In the genomic region with DNA sequence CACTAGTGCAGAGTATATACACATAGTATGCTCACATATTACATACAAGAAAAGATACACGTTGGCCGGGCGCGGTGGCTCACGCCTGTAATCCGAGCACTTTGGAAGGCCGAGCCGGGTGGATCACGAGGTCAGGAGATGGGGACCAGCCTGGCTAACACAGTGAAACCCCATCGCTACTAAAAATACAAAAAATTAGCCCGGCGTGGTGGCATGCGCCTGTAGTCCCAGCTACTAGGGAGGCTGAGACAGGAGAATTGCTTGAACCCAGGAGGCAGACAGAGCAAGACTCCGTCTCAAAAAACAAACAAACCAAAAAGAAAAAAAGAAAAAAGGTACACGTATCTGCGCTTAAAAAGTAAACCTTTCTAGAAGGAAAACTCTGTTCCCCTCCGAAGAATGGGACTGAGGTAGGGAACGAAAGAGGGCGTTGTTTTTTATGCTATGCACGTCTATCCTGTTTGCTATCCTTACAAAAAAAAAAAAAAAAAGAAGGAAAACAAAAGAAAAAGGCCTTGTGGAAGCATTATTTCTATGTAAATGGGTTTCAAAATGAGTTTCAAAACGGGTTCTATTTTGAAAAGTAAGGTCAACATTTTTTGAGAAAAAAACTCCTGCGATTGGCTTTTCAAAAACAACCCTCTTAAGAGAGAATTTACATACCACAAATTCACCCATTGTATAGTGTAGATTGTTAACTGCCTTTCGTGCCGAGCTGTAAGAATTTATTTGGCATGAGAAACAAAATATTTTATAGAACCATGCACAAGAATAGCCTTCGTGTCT, we compare ENCODE assay signal across 8 cellular contexts. TPM values are rescaled to one million over a fixed set of nuclear protein-coding genes. Genes with fewer than 3 reads are reported as not detected.
A peak's percentile ranks its signal among the peaks of the same experiment; 100 is the strongest.
DNase-seq lines count a peak whose midpoint lies in the region; ATAC-seq and TF ChIP-seq lines count a peak whose summit lies in the region.

No MANE protein-coding gene starts in this region.

- no peaks in the 10 kb centered on the region for H3K36me3 Mint-ChIP-seq in Caco-2 (ENCODE audit: insufficient read depth, unreplicated experiment)

- TF ChIP-seq CTCF in Caco-2 (IDR thresholded peaks at IDR 0.05; ENCODE audit: insufficient read depth in 1 of 2, low read depth in 1 of 2, low read length in 1 of 2, severe bottlenecking in 1 of 2, unreplicated experiment in 1 of 2) (no peak), LNCAP (IDR thresholded peaks at IDR 0.05) (peak; percentile 25; the same call in 1 of the 2 replicates), breast epithelium (IDR thresholded peaks at IDR 0.05) (no peak)

- peak overlapping the region; percentile 78 for H3K4me3 ChIP-seq in Caco-2 (ENCODE audit: low read depth, low read length)
- H3K4me3 ChIP-seq in breast epithelium = peak overlapping the region; percentile 73 to 87 (median 76)
- peak overlapping the region; percentile 45 to 60 for H3K4me3 ChIP-seq in aorta (ENCODE audit: low read length in 2 of 2)

- TF ChIP-seq POLR2A in breast epithelium (IDR thresholded peaks at IDR 0.05) = no peak

- peaks cover 3% of the 10 kb centered on the region for H3K27me3 Mint-ChIP-seq in Caco-2 (ENCODE audit: insufficient read depth, unreplicated experiment)

- DNase-seq in Caco-2 (no peak), breast epithelium (ENCODE audit: low spot score in 2 of 2) (no peak), medulla oblongata (ENCODE audit: extremely low spot score) (peak; percentile 22), aorta (no peak), HK-2 (ENCODE audit: unreplicated experiment) (no peak), SIG-M5 (lab: John Stamatoyannopoulos, UW) (no peak)

- peaks cover 3% of the 10 kb centered on the region; the same call in 1 of the 2 replicates for H3K4me1 ChIP-seq in Caco-2
- H3K4me1 ChIP-seq in breast epithelium = peaks cover 0 to 5% of the 10 kb centered on the region in 2 donors
- peaks cover 0 to 2% of the 10 kb centered on the region in 2 donors for H3K4me1 ChIP-seq in aorta (ENCODE audit: control insufficient read depth in 1 of 2, insufficient read depth in 2 of 2, low read length in 2 of 2)

- intact Hi-C loops in Caco-2 (cut with micrococcal nuclease; ENCODE audit: unreplicated experiment) = loop anchor here (2.0 to 5.0 kb wide), 3 partner anchors 61 to 137 kb away; a partner anchor contains a TSS
- intact Hi-C loops in breast epithelium (cut with DNase I; ENCODE audit: low total_unique reads) = no loop called here
- intact Hi-C loops in aorta (cut with DNase I) = loop anchor here in 1 of 2 donors (10.0 kb wide), 2 partner anchors 65 to 135 kb away; a partner anchor contains a TSS

- no peaks in the 10 kb centered on the region for H3K9me3 ChIP-seq in Caco-2
- no peaks in the 10 kb centered on the region for H3K9me3 ChIP-seq in breast epithelium
- no peaks in the 10 kb centered on the region for H3K9me3 ChIP-seq in aorta (ENCODE audit: control insufficient read depth, low read length)

- H3K27me3 ChIP-seq in Caco-2 (replicated peaks; ENCODE audit: control insufficient read depth, insufficient read depth, low read length) (no peaks in the 10 kb centered on the region), breast epithelium (no peaks in the 10 kb centered on the region), aorta (ENCODE audit: control insufficient read depth in 1 of 2, insufficient read depth in 2 of 2, low read length in 1 of 2) (no peaks in the 10 kb centered on the region)

- H3K27ac ChIP-seq in breast epithelium = peak overlapping the region; percentile 94 to 98
- H3K27ac ChIP-seq in aorta (ENCODE audit: low read depth in 1 of 2, low read length in 2 of 2) = no peak overlapping the region

- no peaks in the 10 kb centered on the region for H3K9me3 Mint-ChIP-seq in Caco-2 (ENCODE audit: unreplicated experiment)

- no TSS peak for BruUV-seq in Caco-2 (replicated peaks; lab: Mats Ljungman, UMichigan)

- ATAC-seq in aorta (ENCODE audit: low FRiP score) (no peak), GM18511 (IDR thresholded peaks at IDR 0.05; ENCODE audit: unreplicated experiment) (no peak)

- POLR2A ChIA-PET in Caco-2 (lab: Charles Lee) = no interaction called here

- CTCF ChIA-PET in Caco-2 (lab: Charles Lee) = interaction anchor here (1.6 kb wide), 1 partner anchor 10 kb away, joined by 10 read pairs; no protein-coding TSS in a partner anchor

- peak overlapping the region; percentile 91 for H3K4me3 Mint-ChIP-seq in Caco-2 (ENCODE audit: unreplicated experiment)

- H3K4me1 Mint-ChIP-seq in Caco-2 (ENCODE audit: low read depth, unreplicated experiment) = no peaks in the 10 kb centered on the region

- H3K36me3 ChIP-seq in Caco-2 (ENCODE audit: control insufficient read depth, insufficient read depth, low read length) (no peaks in the 10 kb centered on the region), breast epithelium (no peaks in the 10 kb centered on the region), aorta (ENCODE audit: control insufficient read depth in 1 of 2, insufficient read depth in 2 of 2, low read length in 1 of 2) (no peaks in the 10 kb centered on the region)

- H3K27ac Mint-ChIP-seq in Caco-2 (ENCODE audit: unreplicated experiment) = peak overlapping the region; percentile 86

- WGBS in aorta, 2 donors = 52 to 53% methylated on average over 25 of the region's 25 CpGs

RNA-seq across cellular contexts. Expression of a gene that starts 1.2 kb away (rescaled TPM):
- total RNA-seq in Caco-2 (2022) (31.9 and 32.0 TPM in 2 replicates), breast epithelium (100 to 1,000 TPM in 1 of 3 donors, 10 to 100 TPM in 2; 80.3 to 123 (median 84.6) TPM), aorta (10 to 100 TPM; 39.4 to 51.4 TPM)
- 10 to 100 TPM; 52.1 to 56.1 TPM for polyA plus RNA-seq in aorta

RNA-seq across cellular contexts. Expression of a gene that starts 53.0 kb away (rescaled TPM):
- total RNA-seq in Caco-2 (2022) (15.1 and 15.7 TPM in 2 replicates), breast epithelium (100 to 1,000 TPM in 1 of 3 donors, 10 to 100 TPM in 2; 41.3 to 111 (median 46.7) TPM), aorta (10 to 100 TPM; 32.3 to 41.9 TPM)
- polyA plus RNA-seq in aorta = 10 to 100 TPM; 10.8 to 21.3 TPM

Comparison
In these comparisons a context has a peak if more than half of its experiments do, and no peak if none do; other contexts are left out.
1. H3K27ac ChIP-seq: peak in breast epithelium (2 of 2); none in aorta (0 of 2).
2. Peak in every context shown above with its lines, with median percentiles within 50 percentile points of each other: H3K4me3 ChIP-seq.